17 cellular contexts compared by ENCODE assay signal in genomic region chr10:24790599-24790998, GRCh38.
DNase-seq lines count a peak whose midpoint lies in the region; TF ChIP-seq lines count a peak whose summit lies in the region.
"Had no signal": no experiment of that assay in that cellular context is flagged by ENCODE, and none has a peak within 500 bp of the region (broad histone marks: within the 10 kb centered on the region; RNA-seq: fewer than 3 reads in every experiment).

No MANE protein-coding gene starts in this region.

- H3K4me1 Mint-ChIP-seq in H9: peaks cover 0 to 2% of the 10 kb centered on the region in 2 experiments; a peak in 1 of 4 replicates
- H3K4me1 Mint-ChIP-seq: B cell, nephron progenitor cell had no signal

- no peaks in the 10 kb centered on the region for H3K79me1 ChIP-seq in H9 (ENCODE audit: insufficient read depth, low read depth, low read length, poor library complexity, severe bottlenecking)

- no peak overlapping the region for H3K27ac ChIP-seq in H9 (ENCODE audit: insufficient read length, low read depth, low read length)
- H3K27ac ChIP-seq: colonic mucosa, epithelial cell of prostate, gastrocnemius medialis had no signal

- no peak overlapping the region for H2BK12ac ChIP-seq in H9 (ENCODE audit: insufficient read length, low read depth, low read length)

- H3K56ac ChIP-seq in H9 (ENCODE audit: insufficient read length, low read depth, low read length): no peak overlapping the region

- no peaks in the 10 kb centered on the region for H3K23me2 ChIP-seq in H9 (ENCODE audit: insufficient read length, low read depth, low read length, poor library complexity, severe bottlenecking)

- H2AFZ ChIP-seq in H9 (ENCODE audit: low read length): no peak overlapping the region

- no peak for TF ChIP-seq CTCF in H9 (conservative IDR thresholded peaks at IDR 0.05)

- no peak overlapping the region for H3K27ac Mint-ChIP-seq in H9
- H3K27ac Mint-ChIP-seq: B cell, memory B cell, nephron progenitor cell had no signal

- no peak overlapping the region for H2BK20ac ChIP-seq in H9 (ENCODE audit: low read depth, low read length, poor library complexity, severe bottlenecking)

- H2BK120ac ChIP-seq in H9 (ENCODE audit: low read depth, low read length, poor library complexity, severe bottlenecking): no peak overlapping the region

- no peaks in the 10 kb centered on the region for H4K20me1 ChIP-seq in H9 (ENCODE audit: control insufficient read depth, insufficient read depth, insufficient read length)

- no peak overlapping the region for H3K23ac ChIP-seq in H9 (ENCODE audit: insufficient read length, low read depth, low read length)

- H2AK5ac ChIP-seq in H9 (ENCODE audit: insufficient read length, low read length): no peak overlapping the region

- H3K27me3 Mint-ChIP-seq in H9 (ENCODE audit: low read depth): no peaks in the 10 kb centered on the region
- H3K27me3 Mint-ChIP-seq: memory B cell had no signal

- no peak overlapping the region for H3K4me3 Mint-ChIP-seq in H9
- H3K4me3 Mint-ChIP-seq: B cell, memory B cell, nephron progenitor cell had no signal

- H3K9me3 Mint-ChIP-seq in H9: no peaks in the 10 kb centered on the region
- H3K9me3 Mint-ChIP-seq: nephron progenitor cell had no signal

- no peak overlapping the region for H4K5ac ChIP-seq in H9 (ENCODE audit: insufficient read length, low read depth, low read length)

- H3K27me3 ChIP-seq in H9 (ENCODE audit: insufficient read depth, low read length): no peaks in the 10 kb centered on the region
- H3K27me3 ChIP-seq: colonic mucosa, gastrocnemius medialis had no signal

- H2BK5ac ChIP-seq in H9 (ENCODE audit: insufficient read length, low read length): no peak overlapping the region

- DNase-seq in H9 (no peak), amygdala (lab: John Stamatoyannopoulos, UW) (peak in 49 of 56 donors; percentile 13 to 94 (median 61)), hypothalamus (lab: John Stamatoyannopoulos, UW) (peak in 44 of 51 donors; percentile 9 to 87 (median 52)), occipital lobe (lab: John Stamatoyannopoulos, UW) (peak; percentile 33), DMS53 (lab: John Stamatoyannopoulos, UW) (no peak), kidney glomerular epithelial cell (lab: John Stamatoyannopoulos, UW) (no peak), NCI-H1105 treated with DMSO at 0.1 percent for 48 hours (lab: John Stamatoyannopoulos, UW) (no peak), NCI-H1092 treated with DMSO at 0.1 percent for 48 hours (lab: John Stamatoyannopoulos, UW) (no peak)
- DNase-seq: activated CD4-positive, alpha-beta T cell treated with anti-CD3 and anti-CD28 coated beads for 48 hours; activated naive CD4-positive, alpha-beta T cell treated with Interleukin-2 at 50 U/mL for 16 hours; colonic mucosa; gastrocnemius medialis; IMR-90; nephron progenitor cell had no signal

- no peak overlapping the region; the same call in 1 of the 2 replicates for H2BK15ac ChIP-seq in H9 (ENCODE audit: low read depth, low read length)

- no peak overlapping the region for H3K4me2 ChIP-seq in H9 (ENCODE audit: insufficient read depth, insufficient read length, low read length)

- no peaks in the 10 kb centered on the region for H3K4me1 ChIP-seq in H9 (ENCODE audit: insufficient read depth, low read length)
- H3K4me1 ChIP-seq: colonic mucosa, gastrocnemius medialis had no signal

- no peak overlapping the region for H3K9ac ChIP-seq in H9 (ENCODE audit: extremely low read depth, insufficient read length, low read length)

- H4K8ac ChIP-seq in H9 (replicated peaks; ENCODE audit: insufficient read length, low read depth, low read length): no peak overlapping the region

- H3K4ac ChIP-seq in H9 (ENCODE audit: low read depth, low read length): no peak overlapping the region

- H3K36me3 Mint-ChIP-seq in H9 (ENCODE audit: insufficient read depth in 1 of 3, low read depth in 3 of 3): no peaks in the 10 kb centered on the region
- H3K36me3 Mint-ChIP-seq: memory B cell had no signal

- no peak overlapping the region for H4K91ac ChIP-seq in H9 (ENCODE audit: insufficient read length, low read depth, low read length)

- WGBS in H9 (ENCODE audit: extremely low coverage, insufficient read length, low lambda C conversion rate): no CpG with 5 or more reads among the region's 11 CpGs

- peak overlapping the region; percentile 13; the same call in 1 of the 2 replicates for H3K14ac ChIP-seq in H9 (ENCODE audit: insufficient read depth, low read length)

- H3K79me2 ChIP-seq in H9 (ENCODE audit: insufficient read depth, low read length): no peaks in the 10 kb centered on the region

- H3T11ph ChIP-seq in H9 (ENCODE audit: low read length): no peak overlapping the region

- H3K9me3 ChIP-seq in H9 (ENCODE audit: control insufficient read depth, low read depth, low read length): no peaks in the 10 kb centered on the region
- H3K9me3 ChIP-seq: colonic mucosa, gastrocnemius medialis had no signal

- no peak overlapping the region for H3K18ac ChIP-seq in H9 (ENCODE audit: insufficient read length, low read depth, low read length)

Comparison
In these comparisons a context has a peak if more than half of its experiments do, and no peak if none do; other contexts are left out.
1. DNase-seq: peak in amygdala (49 of 56), hypothalamus (44 of 51) and occipital lobe (single experiment); none in H9 (single experiment), DMS53 (single experiment), kidney glomerular epithelial cell (single experiment), NCI-H1105 treated with DMSO at 0.1 percent for 48 hours (single experiment) and NCI-H1092 treated with DMSO at 0.1 percent for 48 hours (single experiment).